In the genomic region with DNA sequence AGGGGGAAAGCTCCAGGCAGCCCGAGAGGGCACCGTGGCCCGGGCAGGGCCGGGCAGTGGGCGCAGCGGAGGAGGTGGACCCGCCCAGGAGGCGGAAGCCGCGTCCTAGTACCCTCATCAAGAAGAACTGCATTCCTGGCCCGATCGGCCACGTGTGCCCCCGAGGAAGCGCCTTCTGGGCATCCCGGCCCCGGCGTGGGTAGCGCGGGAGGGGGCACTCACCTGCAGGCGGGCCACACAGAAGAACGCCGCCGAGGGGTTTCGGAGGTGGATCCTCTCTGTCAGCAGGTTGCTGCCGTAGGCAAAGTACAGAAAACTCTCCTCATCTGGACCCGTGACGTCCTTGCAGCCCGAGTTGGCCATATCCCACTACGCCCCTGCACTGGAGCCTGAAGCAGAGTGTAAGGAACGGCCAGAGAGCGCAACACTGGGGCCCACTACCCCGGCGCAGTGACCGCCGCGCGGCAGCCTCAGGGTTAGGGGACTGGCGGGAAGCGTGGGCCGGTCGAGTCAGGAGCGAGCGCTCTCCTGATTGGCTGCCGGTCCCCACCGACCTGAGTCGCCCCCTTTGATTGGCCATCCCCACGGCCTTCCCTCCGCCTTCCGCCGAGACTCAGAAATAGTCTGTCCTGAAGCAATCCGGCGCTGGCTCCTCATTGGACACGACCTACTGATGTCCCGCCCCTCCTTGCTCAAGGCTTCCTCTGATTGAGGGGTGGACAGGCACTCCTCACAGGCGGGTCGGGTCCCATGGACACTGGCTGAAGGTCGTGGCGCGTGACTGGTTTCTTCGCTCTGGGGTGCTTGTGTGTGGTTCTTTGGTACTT, we compare ENCODE assay signal across 1 cellular context.
A peak's percentile ranks its signal among the peaks of the same experiment; 100 is the strongest.
TF ChIP-seq lines count a peak whose summit lies in the region.

A gene with protein sequence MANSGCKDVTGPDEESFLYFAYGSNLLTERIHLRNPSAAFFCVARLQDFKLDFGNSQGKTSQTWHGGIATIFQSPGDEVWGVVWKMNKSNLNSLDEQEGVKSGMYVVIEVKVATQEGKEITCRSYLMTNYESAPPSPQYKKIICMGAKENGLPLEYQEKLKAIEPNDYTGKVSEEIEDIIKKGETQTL (minus strand): TSS at position 483 of the 827 bp plus-strand sequence. CDS start 120 bp downstream, at position 363.

TF ChIP-seq in K562, 482 proteins besides CTCF, POLR2A, EP300 and RAD21 (continued from another document and continues in another):
- TF ChIP-seq ZNF561 (CRISPR knock-in tag; conservative IDR thresholded peaks at IDR 0.05): no peak
- peak; percentile 77 for TF ChIP-seq CHD2 (IDR thresholded peaks at IDR 0.05; ENCODE audit: low read depth, low read length)
- TF ChIP-seq SIN3B (IDR thresholded peaks at IDR 0.05; ENCODE audit: low read depth): peak; percentile 36
- TF ChIP-seq CBX3 (IDR thresholded peaks at IDR 0.05; ENCODE audit: borderline replicate concordance in 1 of 2, low read length in 2 of 2): peak in 1 of 2 experiments; percentile 66; a peak in 2 of 3 replicates
- no peak for TF ChIP-seq RBM39 (optimal IDR thresholded peaks at IDR 0.05; ENCODE audit: low read depth, low read length)
- peak; percentile 97 for TF ChIP-seq RB1 (IDR thresholded peaks at IDR 0.05; ENCODE audit: low read depth)
- no peak for TF ChIP-seq CBFA2T3 (IDR thresholded peaks at IDR 0.05)
- TF ChIP-seq ATF1 (CRISPR knock-in tag; IDR thresholded peaks at IDR 0.05): no peak
- TF ChIP-seq ATF1 (tag; IDR thresholded peaks at IDR 0.05): peak; percentile 87
- peak; percentile 81; the same call in 1 of the 2 replicates for TF ChIP-seq MTA3 (IDR thresholded peaks at IDR 0.05; ENCODE audit: borderline replicate concordance)
- TF ChIP-seq, protein P1, sequence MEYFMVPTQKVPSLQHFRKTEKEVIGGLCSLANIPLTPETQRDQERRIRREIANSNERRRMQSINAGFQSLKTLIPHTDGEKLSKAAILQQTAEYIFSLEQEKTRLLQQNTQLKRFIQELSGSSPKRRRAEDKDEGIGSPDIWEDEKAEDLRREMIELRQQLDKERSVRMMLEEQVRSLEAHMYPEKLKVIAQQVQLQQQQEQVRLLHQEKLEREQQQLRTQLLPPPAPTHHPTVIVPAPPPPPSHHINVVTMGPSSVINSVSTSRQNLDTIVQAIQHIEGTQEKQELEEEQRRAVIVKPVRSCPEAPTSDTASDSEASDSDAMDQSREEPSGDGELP (CRISPR knock-in tag; IDR thresholded peaks at IDR 0.05; ENCODE audit: borderline replicate concordance): peak; percentile 79
- TF ChIP-seq KLF10 (CRISPR knock-in tag; IDR thresholded peaks at IDR 0.05): no peak
- TF ChIP-seq IFI16 (CRISPR knock-in tag; IDR thresholded peaks at IDR 0.05): no peak
- TF ChIP-seq MAFK (IDR thresholded peaks at IDR 0.05; ENCODE audit: low read length): no peak
- TF ChIP-seq NFE2 (IDR thresholded peaks at IDR 0.05; ENCODE audit: low read depth): no peak
- TF ChIP-seq, protein P2, sequence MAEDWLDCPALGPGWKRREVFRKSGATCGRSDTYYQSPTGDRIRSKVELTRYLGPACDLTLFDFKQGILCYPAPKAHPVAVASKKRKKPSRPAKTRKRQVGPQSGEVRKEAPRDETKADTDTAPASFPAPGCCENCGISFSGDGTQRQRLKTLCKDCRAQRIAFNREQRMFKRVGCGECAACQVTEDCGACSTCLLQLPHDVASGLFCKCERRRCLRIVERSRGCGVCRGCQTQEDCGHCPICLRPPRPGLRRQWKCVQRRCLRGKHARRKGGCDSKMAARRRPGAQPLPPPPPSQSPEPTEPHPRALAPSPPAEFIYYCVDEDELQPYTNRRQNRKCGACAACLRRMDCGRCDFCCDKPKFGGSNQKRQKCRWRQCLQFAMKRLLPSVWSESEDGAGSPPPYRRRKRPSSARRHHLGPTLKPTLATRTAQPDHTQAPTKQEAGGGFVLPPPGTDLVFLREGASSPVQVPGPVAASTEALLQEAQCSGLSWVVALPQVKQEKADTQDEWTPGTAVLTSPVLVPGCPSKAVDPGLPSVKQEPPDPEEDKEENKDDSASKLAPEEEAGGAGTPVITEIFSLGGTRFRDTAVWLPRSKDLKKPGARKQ (CRISPR knock-in tag; IDR thresholded peaks at IDR 0.05): no peak
- no peak for TF ChIP-seq PRMT5 (CRISPR knock-in tag; IDR thresholded peaks at IDR 0.05)
- TF ChIP-seq FOSL1 (tag; conservative IDR thresholded peaks at IDR 0.05): no peak
- no peak for TF ChIP-seq ZNF584 (CRISPR knock-in tag; IDR thresholded peaks at IDR 0.05; ENCODE audit: low read depth)
- no peak for TF ChIP-seq JUND (IDR thresholded peaks at IDR 0.05; ENCODE audit: borderline replicate concordance, low read depth, low read length)
- no peak for TF ChIP-seq JUND (tag; IDR thresholded peaks at IDR 0.05; ENCODE audit: borderline replicate concordance, low read depth, low read length)
- peak; percentile 69 for TF ChIP-seq SAP30 (IDR thresholded peaks at IDR 0.05; ENCODE audit: borderline replicate concordance, insufficient read depth, low read depth, low read length, poor library complexity, severe bottlenecking)
- no peak for TF ChIP-seq ZNF146 (CRISPR knock-in tag; IDR thresholded peaks at IDR 0.05; ENCODE audit: unreplicated experiment)
- TF ChIP-seq TCF7 (IDR thresholded peaks at IDR 0.05; ENCODE audit: borderline replicate concordance): 0 out of 2 replicates have a peak, but pooled peaks have one; percentile 19
- no peak for TF ChIP-seq MECOM (CRISPR knock-in tag; IDR thresholded peaks at IDR 0.05)
- no peak for TF ChIP-seq SOX6 (IDR thresholded peaks at IDR 0.05)
- TF ChIP-seq ZNF143 (CRISPR knock-in tag; IDR thresholded peaks at IDR 0.05): no peak
- no peak for TF ChIP-seq MYNN (IDR thresholded peaks at IDR 0.05)
- no peak for TF ChIP-seq MYNN (CRISPR knock-in tag; IDR thresholded peaks at IDR 0.05)
- no peak for TF ChIP-seq SMARCA5 (IDR thresholded peaks at IDR 0.05)
- TF ChIP-seq ARHGAP35 (IDR thresholded peaks at IDR 0.05; ENCODE audit: partially characterized antibody): no peak
- TF ChIP-seq STAG1 (CRISPR knock-in tag; IDR thresholded peaks at IDR 0.05; ENCODE audit: borderline replicate concordance): no peak
- TF ChIP-seq PYGO2 (tag; IDR thresholded peaks at IDR 0.05): no peak
- TF ChIP-seq LARP7 (IDR thresholded peaks at IDR 0.05): no peak
- TF ChIP-seq, protein P3, sequence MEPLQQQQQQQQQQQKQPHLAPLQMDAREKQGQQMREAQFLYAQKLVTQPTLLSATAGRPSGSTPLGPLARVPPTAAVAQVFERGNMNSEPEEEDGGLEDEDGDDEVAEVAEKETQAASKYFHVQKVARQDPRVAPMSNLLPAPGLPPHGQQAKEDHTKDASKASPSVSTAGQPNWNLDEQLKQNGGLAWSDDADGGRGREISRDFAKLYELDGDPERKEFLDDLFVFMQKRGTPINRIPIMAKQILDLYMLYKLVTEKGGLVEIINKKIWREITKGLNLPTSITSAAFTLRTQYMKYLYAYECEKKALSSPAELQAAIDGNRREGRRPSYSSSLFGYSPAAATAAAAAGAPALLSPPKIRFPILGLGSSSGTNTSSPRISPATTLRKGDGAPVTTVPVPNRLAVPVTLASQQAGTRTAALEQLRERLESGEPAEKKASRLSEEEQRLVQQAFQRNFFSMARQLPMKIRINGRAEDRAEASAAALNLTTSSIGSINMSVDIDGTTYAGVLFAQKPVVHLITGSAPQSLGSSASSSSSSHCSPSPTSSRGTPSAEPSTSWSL (CRISPR knock-in tag; IDR thresholded peaks at IDR 0.05; ENCODE audit: borderline replicate concordance): no peak
- TF ChIP-seq MBD2 (IDR thresholded peaks at IDR 0.05; ENCODE audit: borderline replicate concordance, low read depth): peak; percentile 96
- TF ChIP-seq ELF1 (tag; IDR thresholded peaks at IDR 0.05): no peak; the same call in 1 of the 2 replicates
- 0 out of 2 replicates have a peak, but pooled peaks have one; percentile 55 for TF ChIP-seq ZKSCAN8 (CRISPR knock-in tag; IDR thresholded peaks at IDR 0.05)
- 0 out of 2 replicates have a peak, but pooled peaks have one; percentile 72 for TF ChIP-seq ZBED1 (IDR thresholded peaks at IDR 0.05)
- no peak for TF ChIP-seq NR2C1 (IDR thresholded peaks at IDR 0.05)
- TF ChIP-seq NR2C1 (tag; IDR thresholded peaks at IDR 0.05): no peak
- TF ChIP-seq TAF1 (IDR thresholded peaks at IDR 0.05; ENCODE audit: control insufficient read depth, extremely low read depth, insufficient read depth, low read length, severe bottlenecking): peak; percentile 85
- TF ChIP-seq, protein P4, sequence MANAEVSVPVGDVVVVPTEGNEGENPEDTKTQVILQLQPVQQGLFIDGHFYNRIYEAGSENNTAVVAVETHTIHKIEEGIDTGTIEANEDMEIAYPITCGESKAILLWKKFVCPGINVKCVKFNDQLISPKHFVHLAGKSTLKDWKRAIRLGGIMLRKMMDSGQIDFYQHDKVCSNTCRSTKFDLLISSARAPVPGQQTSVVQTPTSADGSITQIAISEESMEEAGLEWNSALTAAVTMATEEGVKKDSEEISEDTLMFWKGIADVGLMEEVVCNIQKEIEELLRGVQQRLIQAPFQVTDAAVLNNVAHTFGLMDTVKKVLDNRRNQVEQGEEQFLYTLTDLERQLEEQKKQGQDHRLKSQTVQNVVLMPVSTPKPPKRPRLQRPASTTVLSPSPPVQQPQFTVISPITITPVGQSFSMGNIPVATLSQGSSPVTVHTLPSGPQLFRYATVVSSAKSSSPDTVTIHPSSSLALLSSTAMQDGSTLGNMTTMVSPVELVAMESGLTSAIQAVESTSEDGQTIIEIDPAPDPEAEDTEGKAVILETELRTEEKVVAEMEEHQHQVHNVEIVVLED (CRISPR knock-in tag; IDR thresholded peaks at IDR 0.05): no peak
- TF ChIP-seq, protein P5, sequence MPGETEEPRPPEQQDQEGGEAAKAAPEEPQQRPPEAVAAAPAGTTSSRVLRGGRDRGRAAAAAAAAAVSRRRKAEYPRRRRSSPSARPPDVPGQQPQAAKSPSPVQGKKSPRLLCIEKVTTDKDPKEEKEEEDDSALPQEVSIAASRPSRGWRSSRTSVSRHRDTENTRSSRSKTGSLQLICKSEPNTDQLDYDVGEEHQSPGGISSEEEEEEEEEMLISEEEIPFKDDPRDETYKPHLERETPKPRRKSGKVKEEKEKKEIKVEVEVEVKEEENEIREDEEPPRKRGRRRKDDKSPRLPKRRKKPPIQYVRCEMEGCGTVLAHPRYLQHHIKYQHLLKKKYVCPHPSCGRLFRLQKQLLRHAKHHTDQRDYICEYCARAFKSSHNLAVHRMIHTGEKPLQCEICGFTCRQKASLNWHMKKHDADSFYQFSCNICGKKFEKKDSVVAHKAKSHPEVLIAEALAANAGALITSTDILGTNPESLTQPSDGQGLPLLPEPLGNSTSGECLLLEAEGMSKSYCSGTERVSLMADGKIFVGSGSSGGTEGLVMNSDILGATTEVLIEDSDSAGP (CRISPR knock-in tag; IDR thresholded peaks at IDR 0.05): no peak
- TF ChIP-seq FOS (IDR thresholded peaks at IDR 0.05; ENCODE audit: extremely low read depth, insufficient read length): peak; percentile 91
- no peak for TF ChIP-seq SRSF3 (IDR thresholded peaks at IDR 0.05; ENCODE audit: insufficient read depth, low read length)
- no peak for TF ChIP-seq NCOA2 (IDR thresholded peaks at IDR 0.05; ENCODE audit: partially characterized antibody in 2 of 2)
- TF ChIP-seq, protein P6, sequence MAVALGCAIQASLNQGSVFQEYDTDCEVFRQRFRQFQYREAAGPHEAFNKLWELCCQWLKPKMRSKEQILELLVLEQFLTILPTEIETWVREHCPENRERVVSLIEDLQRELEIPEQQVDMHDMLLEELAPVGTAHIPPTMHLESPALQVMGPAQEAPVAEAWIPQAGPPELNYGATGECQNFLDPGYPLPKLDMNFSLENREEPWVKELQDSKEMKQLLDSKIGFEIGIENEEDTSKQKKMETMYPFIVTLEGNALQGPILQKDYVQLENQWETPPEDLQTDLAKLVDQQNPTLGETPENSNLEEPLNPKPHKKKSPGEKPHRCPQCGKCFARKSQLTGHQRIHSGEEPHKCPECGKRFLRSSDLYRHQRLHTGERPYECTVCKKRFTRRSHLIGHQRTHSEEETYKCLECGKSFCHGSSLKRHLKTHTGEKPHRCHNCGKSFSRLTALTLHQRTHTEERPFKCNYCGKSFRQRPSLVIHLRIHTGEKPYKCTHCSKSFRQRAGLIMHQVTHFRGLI (CRISPR knock-in tag; IDR thresholded peaks at IDR 0.05): no peak
- TF ChIP-seq, protein P7, sequence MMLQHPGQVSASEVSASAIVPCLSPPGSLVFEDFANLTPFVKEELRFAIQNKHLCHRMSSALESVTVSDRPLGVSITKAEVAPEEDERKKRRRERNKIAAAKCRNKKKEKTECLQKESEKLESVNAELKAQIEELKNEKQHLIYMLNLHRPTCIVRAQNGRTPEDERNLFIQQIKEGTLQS (IDR thresholded peaks at IDR 0.05): no peak
- TF ChIP-seq, protein P7 (CRISPR knock-in tag; conservative IDR thresholded peaks at IDR 0.05): no peak
- TF ChIP-seq MEF2A (IDR thresholded peaks at IDR 0.05; ENCODE audit: control insufficient read depth, low read depth, low read length): no peak
- TF ChIP-seq MYBL2 (IDR thresholded peaks at IDR 0.05; ENCODE audit: low read depth): no peak
- no peak for TF ChIP-seq MYBL2 (CRISPR knock-in tag; IDR thresholded peaks at IDR 0.05; ENCODE audit: borderline replicate concordance)
- no peak for TF ChIP-seq ZNF583 (CRISPR knock-in tag; IDR thresholded peaks at IDR 0.05)
- TF ChIP-seq GTF2E2 (tag; IDR thresholded peaks at IDR 0.05): peak; percentile 71
- TF ChIP-seq BCOR (IDR thresholded peaks at IDR 0.05): no peak
- TF ChIP-seq HNRNPK (IDR thresholded peaks at IDR 0.05; ENCODE audit: low read depth, low read length, poor library complexity, severe bottlenecking): no peak
- TF ChIP-seq, protein P8, sequence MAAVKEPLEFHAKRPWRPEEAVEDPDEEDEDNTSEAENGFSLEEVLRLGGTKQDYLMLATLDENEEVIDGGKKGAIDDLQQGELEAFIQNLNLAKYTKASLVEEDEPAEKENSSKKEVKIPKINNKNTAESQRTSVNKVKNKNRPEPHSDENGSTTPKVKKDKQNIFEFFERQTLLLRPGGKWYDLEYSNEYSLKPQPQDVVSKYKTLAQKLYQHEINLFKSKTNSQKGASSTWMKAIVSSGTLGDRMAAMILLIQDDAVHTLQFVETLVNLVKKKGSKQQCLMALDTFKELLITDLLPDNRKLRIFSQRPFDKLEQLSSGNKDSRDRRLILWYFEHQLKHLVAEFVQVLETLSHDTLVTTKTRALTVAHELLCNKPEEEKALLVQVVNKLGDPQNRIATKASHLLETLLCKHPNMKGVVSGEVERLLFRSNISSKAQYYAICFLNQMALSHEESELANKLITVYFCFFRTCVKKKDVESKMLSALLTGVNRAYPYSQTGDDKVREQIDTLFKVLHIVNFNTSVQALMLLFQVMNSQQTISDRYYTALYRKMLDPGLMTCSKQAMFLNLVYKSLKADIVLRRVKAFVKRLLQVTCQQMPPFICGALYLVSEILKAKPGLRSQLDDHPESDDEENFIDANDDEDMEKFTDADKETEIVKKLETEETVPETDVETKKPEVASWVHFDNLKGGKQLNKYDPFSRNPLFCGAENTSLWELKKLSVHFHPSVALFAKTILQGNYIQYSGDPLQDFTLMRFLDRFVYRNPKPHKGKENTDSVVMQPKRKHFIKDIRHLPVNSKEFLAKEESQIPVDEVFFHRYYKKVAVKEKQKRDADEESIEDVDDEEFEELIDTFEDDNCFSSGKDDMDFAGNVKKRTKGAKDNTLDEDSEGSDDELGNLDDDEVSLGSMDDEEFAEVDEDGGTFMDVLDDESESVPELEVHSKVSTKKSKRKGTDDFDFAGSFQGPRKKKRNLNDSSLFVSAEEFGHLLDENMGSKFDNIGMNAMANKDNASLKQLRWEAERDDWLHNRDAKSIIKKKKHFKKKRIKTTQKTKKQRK (IDR thresholded peaks at IDR 0.05; ENCODE audit: borderline replicate concordance, low read depth, low read length): no peak; the same call in 1 of the 2 replicates
- no peak for TF ChIP-seq MIER1 (IDR thresholded peaks at IDR 0.05; ENCODE audit: low read depth)
- no peak for TF ChIP-seq HMG20B (CRISPR knock-in tag; IDR thresholded peaks at IDR 0.05)
